In genomic region chr19:35279985-35280821, GRCh38 we compare ENCODE assay signal across 1 cellular context.
TF ChIP-seq lines count a peak whose summit lies in the region.

No MANE protein-coding gene starts in this region.

TF ChIP-seq in HepG2, 621 proteins besides CTCF, POLR2A, EP300 and RAD21 (continued from another document and continues in another):
- no peak for TF ChIP-seq ZNF652 (CRISPR knock-in tag; IDR thresholded peaks at IDR 0.05; ENCODE audit: borderline replicate concordance, low read depth)
- no peak for TF ChIP-seq ZC3H4 (CRISPR knock-in tag; IDR thresholded peaks at IDR 0.05; ENCODE audit: borderline replicate concordance)
- TF ChIP-seq EED (CRISPR knock-in tag; IDR thresholded peaks at IDR 0.05): no peak
- peak; percentile 44; the same call in 1 of the 2 replicates for TF ChIP-seq CHD4 (IDR thresholded peaks at IDR 0.05; ENCODE audit: borderline replicate concordance, low read length)
- no peak for TF ChIP-seq ZNF790 (CRISPR knock-in tag; IDR thresholded peaks at IDR 0.05; ENCODE audit: borderline replicate concordance)
- TF ChIP-seq WIZ (CRISPR knock-in tag; IDR thresholded peaks at IDR 0.05): no peak
- peak; percentile 71; the same call in 1 of the 2 replicates for TF ChIP-seq CSRNP1 (CRISPR knock-in tag; IDR thresholded peaks at IDR 0.05)
- TF ChIP-seq MTA1 (CRISPR knock-in tag; IDR thresholded peaks at IDR 0.05; ENCODE audit: borderline replicate concordance): peak; percentile 93
- TF ChIP-seq ZNF33A (CRISPR knock-in tag; IDR thresholded peaks at IDR 0.05; ENCODE audit: borderline replicate concordance): no peak
- peak; percentile 83 for TF ChIP-seq PAXIP1 (CRISPR knock-in tag; conservative IDR thresholded peaks at IDR 0.05)
- TF ChIP-seq ZBTB1 (CRISPR knock-in tag; IDR thresholded peaks at IDR 0.05; ENCODE audit: borderline replicate concordance): no peak
- TF ChIP-seq TOE1 (CRISPR knock-in tag; IDR thresholded peaks at IDR 0.05): no peak
- TF ChIP-seq ZNF782 (CRISPR knock-in tag; IDR thresholded peaks at IDR 0.05; ENCODE audit: borderline replicate concordance): no peak
- TF ChIP-seq ZNF772 (CRISPR knock-in tag; IDR thresholded peaks at IDR 0.05): 0 out of 2 replicates have a peak, but pooled peaks have one; percentile 38
- no peak for TF ChIP-seq FIP1L1 (IDR thresholded peaks at IDR 0.05; ENCODE audit: borderline replicate concordance, insufficient read depth, low read depth, low read length)
- no peak for TF ChIP-seq ZBTB42 (CRISPR knock-in tag; IDR thresholded peaks at IDR 0.05)
- no peak for TF ChIP-seq ZNF784 (CRISPR knock-in tag; IDR thresholded peaks at IDR 0.05; ENCODE audit: borderline replicate concordance)
- TF ChIP-seq ZBTB7B (CRISPR knock-in tag; IDR thresholded peaks at IDR 0.05): peak; percentile 50
- TF ChIP-seq RXRA (CRISPR knock-in tag; IDR thresholded peaks at IDR 0.05): peak; percentile 91
- TF ChIP-seq SNAPC2 (CRISPR knock-in tag; IDR thresholded peaks at IDR 0.05): 0 out of 2 replicates have a peak, but pooled peaks have one; percentile 37
- TF ChIP-seq ZFP36 (IDR thresholded peaks at IDR 0.05; ENCODE audit: borderline replicate concordance, low read depth, low read length, partially characterized antibody): no peak
- TF ChIP-seq IKZF1 (IDR thresholded peaks at IDR 0.05): no peak
- no peak for TF ChIP-seq MAFK (conservative IDR thresholded peaks at IDR 0.05 in 1 of 2, IDR thresholded peaks at IDR 0.05 in 1 of 2; ENCODE audit: low read length in 2 of 2)
- TF ChIP-seq NFYC (CRISPR knock-in tag; IDR thresholded peaks at IDR 0.05): peak; percentile 60
- TF ChIP-seq NFIC (IDR thresholded peaks at IDR 0.05; ENCODE audit: low read length): no peak
- no peak for TF ChIP-seq MLLT10 (CRISPR knock-in tag; IDR thresholded peaks at IDR 0.05)
- 0 out of 2 replicates have a peak, but pooled peaks have one; percentile 22 for TF ChIP-seq HNF1B (CRISPR knock-in tag; IDR thresholded peaks at IDR 0.05)
- TF ChIP-seq ZNF224 (CRISPR knock-in tag; IDR thresholded peaks at IDR 0.05): no peak
- TF ChIP-seq JARID2 (CRISPR knock-in tag; IDR thresholded peaks at IDR 0.05; ENCODE audit: insufficient replicate concordance): no peak
- no peak for TF ChIP-seq MEF2D (CRISPR knock-in tag; IDR thresholded peaks at IDR 0.05)
- 0 out of 2 replicates have a peak, but pooled peaks have one; percentile 36 for TF ChIP-seq DMAP1 (CRISPR knock-in tag; IDR thresholded peaks at IDR 0.05)
- no peak for TF ChIP-seq ZNF235 (CRISPR knock-in tag; IDR thresholded peaks at IDR 0.05; ENCODE audit: borderline replicate concordance)
- no peak for TF ChIP-seq HNRNPH1 (optimal IDR thresholded peaks at IDR 0.05; ENCODE audit: low read depth, low read length)
- peak; percentile 43; the same call in 1 of the 2 replicates for TF ChIP-seq IRF2 (CRISPR knock-in tag; IDR thresholded peaks at IDR 0.05)
- TF ChIP-seq ZNF530 (CRISPR knock-in tag; IDR thresholded peaks at IDR 0.05; ENCODE audit: low read depth): no peak
- TF ChIP-seq ZNF567 (CRISPR knock-in tag; IDR thresholded peaks at IDR 0.05; ENCODE audit: borderline replicate concordance): no peak
- no peak for TF ChIP-seq ZBTB37 (CRISPR knock-in tag; IDR thresholded peaks at IDR 0.05)
- TF ChIP-seq PHF20 (CRISPR knock-in tag; IDR thresholded peaks at IDR 0.05): no peak
- TF ChIP-seq GABPB1 (CRISPR knock-in tag; IDR thresholded peaks at IDR 0.05): peak; percentile 53; the same call in 1 of the 2 replicates
- no peak for TF ChIP-seq RCOR2 (CRISPR knock-in tag; IDR thresholded peaks at IDR 0.05)
- no peak for TF ChIP-seq SMAD3 (CRISPR knock-in tag; IDR thresholded peaks at IDR 0.05)
- no peak for TF ChIP-seq FOXJ3 (CRISPR knock-in tag; IDR thresholded peaks at IDR 0.05; ENCODE audit: borderline replicate concordance)
- TF ChIP-seq KAT8 (CRISPR knock-in tag; IDR thresholded peaks at IDR 0.05): peak; percentile 30; the same call in 1 of the 2 replicates
- peak; percentile 61; the same call in 1 of the 2 replicates for TF ChIP-seq ATF2 (CRISPR knock-in tag; IDR thresholded peaks at IDR 0.05)
- no peak for TF ChIP-seq ZBTB40 (IDR thresholded peaks at IDR 0.05)
- TF ChIP-seq ZBTB40 (CRISPR knock-in tag; IDR thresholded peaks at IDR 0.05): no peak
- no peak for TF ChIP-seq NBN (conservative IDR thresholded peaks at IDR 0.05)
- no peak for TF ChIP-seq XBP1 (CRISPR knock-in tag; IDR thresholded peaks at IDR 0.05)
- no peak for TF ChIP-seq ETV6 (CRISPR knock-in tag; conservative IDR thresholded peaks at IDR 0.05)
- no peak for TF ChIP-seq TGIF2 (CRISPR knock-in tag; IDR thresholded peaks at IDR 0.05)
